Comparison of ENCODE assay signal across 2 cellular contexts in genomic region chr20:44706371-44707258, GRCh38.
TF ChIP-seq lines count a peak whose summit lies in the region.

No MANE protein-coding gene starts in this region.

TF ChIP-seq in SK-N-SH treated with all-trans-retinoic acid at 6 μM for 48 hours, 23 proteins besides CTCF, POLR2A, EP300 and RAD21 (continued from another document):
- TF ChIP-seq, protein P1, sequence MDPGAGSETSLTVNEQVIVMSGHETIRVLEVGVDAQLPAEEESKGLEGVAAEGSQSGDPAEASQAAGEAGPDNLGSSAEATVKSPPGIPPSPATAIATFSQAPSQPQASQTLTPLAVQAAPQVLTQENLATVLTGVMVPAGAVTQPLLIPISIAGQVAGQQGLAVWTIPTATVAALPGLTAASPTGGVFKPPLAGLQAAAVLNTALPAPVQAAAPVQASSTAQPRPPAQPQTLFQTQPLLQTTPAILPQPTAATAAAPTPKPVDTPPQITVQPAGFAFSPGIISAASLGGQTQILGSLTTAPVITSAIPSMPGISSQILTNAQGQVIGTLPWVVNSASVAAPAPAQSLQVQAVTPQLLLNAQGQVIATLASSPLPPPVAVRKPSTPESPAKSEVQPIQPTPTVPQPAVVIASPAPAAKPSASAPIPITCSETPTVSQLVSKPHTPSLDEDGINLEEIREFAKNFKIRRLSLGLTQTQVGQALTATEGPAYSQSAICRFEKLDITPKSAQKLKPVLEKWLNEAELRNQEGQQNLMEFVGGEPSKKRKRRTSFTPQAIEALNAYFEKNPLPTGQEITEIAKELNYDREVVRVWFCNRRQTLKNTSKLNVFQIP (CRISPR knock-in tag; IDR thresholded peaks at IDR 0.05; ENCODE audit: borderline replicate concordance, low read depth) = no peak
- no peak for TF ChIP-seq TOX (CRISPR knock-in tag; IDR thresholded peaks at IDR 0.05; ENCODE audit: borderline replicate concordance)
- no peak for TF ChIP-seq PATZ1 (CRISPR knock-in tag; IDR thresholded peaks at IDR 0.05; ENCODE audit: borderline replicate concordance)
- TF ChIP-seq TSHZ2 (CRISPR knock-in tag; IDR thresholded peaks at IDR 0.05) = no peak
- no peak for TF ChIP-seq ZFP3 (CRISPR knock-in tag; IDR thresholded peaks at IDR 0.05)
- TF ChIP-seq ARNTL (CRISPR knock-in tag; IDR thresholded peaks at IDR 0.05; ENCODE audit: borderline replicate concordance, low read depth) = no peak
- no peak for TF ChIP-seq ESRRG (CRISPR knock-in tag; IDR thresholded peaks at IDR 0.05)
- TF ChIP-seq ISL1 (CRISPR knock-in tag; IDR thresholded peaks at IDR 0.05) = no peak
- no peak for TF ChIP-seq SNAI2 (CRISPR knock-in tag; IDR thresholded peaks at IDR 0.05)
- no peak for TF ChIP-seq CSDC2 (CRISPR knock-in tag; IDR thresholded peaks at IDR 0.05)
- TF ChIP-seq BACH2 (CRISPR knock-in tag; IDR thresholded peaks at IDR 0.05; ENCODE audit: borderline replicate concordance) = no peak

TF ChIP-seq in SK-N-SH, 30 proteins besides CTCF, POLR2A, EP300 and RAD21 (continued from another document):
- TF ChIP-seq, protein P2, sequence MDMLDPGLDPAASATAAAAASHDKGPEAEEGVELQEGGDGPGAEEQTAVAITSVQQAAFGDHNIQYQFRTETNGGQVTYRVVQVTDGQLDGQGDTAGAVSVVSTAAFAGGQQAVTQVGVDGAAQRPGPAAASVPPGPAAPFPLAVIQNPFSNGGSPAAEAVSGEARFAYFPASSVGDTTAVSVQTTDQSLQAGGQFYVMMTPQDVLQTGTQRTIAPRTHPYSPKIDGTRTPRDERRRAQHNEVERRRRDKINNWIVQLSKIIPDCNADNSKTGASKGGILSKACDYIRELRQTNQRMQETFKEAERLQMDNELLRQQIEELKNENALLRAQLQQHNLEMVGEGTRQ (IDR thresholded peaks at IDR 0.05; ENCODE audit: borderline replicate concordance, low read depth, low read length) = no peak
- TF ChIP-seq FOXM1 (IDR thresholded peaks at IDR 0.05; ENCODE audit: low read depth) (no peak), JUND (IDR thresholded peaks at IDR 0.05) (no peak), MAX (IDR thresholded peaks at IDR 0.05; ENCODE audit: low read depth) (no peak), PBX3 (IDR thresholded peaks at IDR 0.05) (no peak), EZH2phosphoT487 (IDR thresholded peaks at IDR 0.05; ENCODE audit: borderline replicate concordance, low read depth) (no peak), GATA2 (CRISPR knock-in tag; IDR thresholded peaks at IDR 0.05) (no peak)
